1 cellular context compared by ENCODE assay signal in the genomic region with DNA sequence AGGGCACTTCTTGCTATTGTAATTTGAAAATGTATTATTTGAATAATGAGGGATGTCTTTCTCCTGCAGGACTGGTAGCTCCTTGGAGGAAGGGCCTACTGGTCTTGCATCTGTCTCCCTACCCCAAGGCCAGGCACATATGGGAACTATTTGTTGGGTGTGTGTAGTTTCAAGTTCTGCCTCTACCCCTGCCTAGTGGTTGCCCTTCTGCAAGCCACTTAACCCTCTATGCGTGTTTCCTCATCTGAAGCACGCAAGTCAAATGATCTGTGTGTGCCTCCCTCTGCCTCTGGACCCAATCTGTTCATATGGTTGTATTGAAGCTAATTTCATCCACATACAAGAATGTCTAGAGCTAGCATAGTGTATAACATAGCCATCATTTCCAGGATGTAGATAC.
TF ChIP-seq lines count a peak whose summit lies in the region.

No MANE protein-coding gene starts in this region.

TF ChIP-seq in GM12878, 131 proteins besides CTCF, POLR2A, EP300 and RAD21:
- TF ChIP-seq IRF5 (IDR thresholded peaks at IDR 0.05; ENCODE audit: borderline replicate concordance) (no peak), SREBF2 (IDR thresholded peaks at IDR 0.05; ENCODE audit: low read length) (no peak), ESRRA (IDR thresholded peaks at IDR 0.05; ENCODE audit: low read length) (no peak)
